ENCODE assay signal across 11 cellular contexts in genomic region chr1:64163972-64164371, GRCh38. TPM values are rescaled to one million over a fixed set of nuclear protein-coding genes. Genes with fewer than 3 reads are reported as not detected.
DNase-seq lines count a peak whose midpoint lies in the region; ATAC-seq and TF ChIP-seq lines count a peak whose summit lies in the region.
"Had no signal": no experiment of that assay in that cellular context is flagged by ENCODE, and none has a peak within 500 bp of the region (broad histone marks: within the 10 kb centered on the region; RNA-seq: fewer than 3 reads in every experiment).

No MANE protein-coding gene starts in this region.

- ATAC-seq in left ventricle myocardium superior (peak; percentile 67), upper lobe of right lung (peak; percentile 31)
- ATAC-seq in CD8-positive, alpha-beta T cell: no peak
- no peak for ATAC-seq in natural killer cell treated with Interleukin-12 subunit alpha and Interleukin-12 subunit beta and Interleukin-15 and Interleukin-18, amount 100 ng/mL, for 72 hours
- ATAC-seq: activated naive CD8-positive, alpha-beta T cell treated with anti-CD3 and anti-CD28 coated beads, Interleukin-2, amount 50 U/mL, for 24 hours had no signal

- CTCF ChIA-PET in MCF 10A (lab: Yijun Ruan, JAX): interaction anchor here (0.5 to 4.2 kb wide), 18 partner anchors 13 to 661 kb away, joined by 3 to 35 read pairs (median 5); partner anchors contain the start of gene ROR1
- CTCF ChIA-PET in CD8-positive, alpha-beta T cell (lab: Charles Lee): interaction anchor here (1.5 kb wide), 1 partner anchor 28 kb away, joined by 4 read pairs; no protein-coding TSS in a partner anchor

- intact Hi-C loops in MCF 10A (cut with micrococcal nuclease) (loop anchor here (1.0 to 5.0 kb wide), 4 partner anchors 229 to 547 kb away; partner anchors contain the start of gene ROR1), breast epithelium (cut with DNase I; ENCODE audit: low total_unique reads) (no loop called here), left ventricle myocardium superior (cut with micrococcal nuclease) (no loop called here), upper lobe of right lung (cut with DNase I) (no loop called here)
- intact Hi-C loops in CD8-positive, alpha-beta T cell (cut with DNase I, micrococcal nuclease): no loop called here

- H3K27ac Mint-ChIP-seq in MCF 10A (ENCODE audit: low read depth, unreplicated experiment): no peak overlapping the region
- H3K27ac Mint-ChIP-seq in CD8-positive, alpha-beta T cell: no peak overlapping the region
- H3K27ac Mint-ChIP-seq in natural killer cell treated with Interleukin-12 subunit alpha and Interleukin-12 subunit beta and Interleukin-15 and Interleukin-18, amount 100 ng/mL, for 72 hours: no peak overlapping the region
- H3K27ac Mint-ChIP-seq: activated naive CD8-positive, alpha-beta T cell treated with anti-CD3 and anti-CD28 coated beads, Interleukin-2, amount 50 U/mL, for 24 hours had no signal

- no peak for TF ChIP-seq POLR2A in breast epithelium (IDR thresholded peaks at IDR 0.05)

- H3K36me3 ChIP-seq in breast epithelium (no peaks in the 10 kb centered on the region), upper lobe of right lung (no peaks in the 10 kb centered on the region)
- no peaks in the 10 kb centered on the region for H3K36me3 ChIP-seq in CD8-positive, alpha-beta T cell (ENCODE audit: insufficient read depth, low read length)

- H3K27ac ChIP-seq in breast epithelium: peak overlapping the region in 1 of 2 donors; percentile 20
- no peak overlapping the region for H3K27ac ChIP-seq in upper lobe of right lung
- H3K27ac ChIP-seq in CD8-positive, alpha-beta T cell (ENCODE audit: low read depth, low read length): no peak overlapping the region

- no peaks in the 10 kb centered on the region for H3K9me3 Mint-ChIP-seq in MCF 10A (ENCODE audit: unreplicated experiment)
- no peaks in the 10 kb centered on the region for H3K9me3 Mint-ChIP-seq in CD8-positive, alpha-beta T cell
- H3K9me3 Mint-ChIP-seq in natural killer cell treated with Interleukin-12 subunit alpha and Interleukin-12 subunit beta and Interleukin-15 and Interleukin-18, amount 100 ng/mL, for 72 hours: no peaks in the 10 kb centered on the region
- H3K9me3 Mint-ChIP-seq: activated naive CD8-positive, alpha-beta T cell treated with anti-CD3 and anti-CD28 coated beads, Interleukin-2, amount 50 U/mL, for 24 hours had no signal

- DNase-seq in MCF 10A (ENCODE audit: unreplicated experiment): peak; percentile 30
- no peak for DNase-seq in breast epithelium (ENCODE audit: low spot score in 2 of 2)
- peak; percentile 79 for DNase-seq in amniotic epithelial cell (ENCODE audit: low read depth)
- no peak for DNase-seq in left ventricle myocardium superior
- no peak for DNase-seq in upper lobe of right lung
- no peak for DNase-seq in CD8-positive, alpha-beta T cell
- DNase-seq in NCI-H146 (lab: John Stamatoyannopoulos, UW): no peak
- no peak for DNase-seq in natural killer cell treated with Interleukin-12 subunit alpha and Interleukin-12 subunit beta and Interleukin-15 and Interleukin-18, amount 100 ng/mL, for 72 hours (ENCODE audit: low spot score)
- DNase-seq: activated naive CD8-positive, alpha-beta T cell treated with anti-CD3 and anti-CD28 coated beads, Interleukin-2, amount 50 U/mL, for 24 hours; COR-L47 had no signal

- TF ChIP-seq CTCF in MCF 10A (IDR thresholded peaks at IDR 0.05; ENCODE audit: unreplicated experiment) (peak; percentile 28), breast epithelium (IDR thresholded peaks at IDR 0.05) (no peak), upper lobe of right lung (IDR thresholded peaks at IDR 0.05) (peak; percentile 29)
- no peak for TF ChIP-seq CTCF in CD8-positive, alpha-beta T cell (IDR thresholded peaks at IDR 0.05)

- no peaks in the 10 kb centered on the region for H3K9me3 ChIP-seq in breast epithelium
- H3K9me3 ChIP-seq in upper lobe of right lung: no peaks in the 10 kb centered on the region
- no peaks in the 10 kb centered on the region for H3K9me3 ChIP-seq in CD8-positive, alpha-beta T cell (ENCODE audit: low read length)

- peaks cover 4% of the 10 kb centered on the region for H3K36me3 Mint-ChIP-seq in MCF 10A (ENCODE audit: insufficient read depth, unreplicated experiment)
- no peaks in the 10 kb centered on the region for H3K36me3 Mint-ChIP-seq in CD8-positive, alpha-beta T cell
- no peaks in the 10 kb centered on the region for H3K36me3 Mint-ChIP-seq in natural killer cell treated with Interleukin-12 subunit alpha and Interleukin-12 subunit beta and Interleukin-15 and Interleukin-18, amount 100 ng/mL, for 72 hours

- no peaks in the 10 kb centered on the region for H3K27me3 ChIP-seq in breast epithelium
- no peaks in the 10 kb centered on the region for H3K27me3 ChIP-seq in upper lobe of right lung
- no peaks in the 10 kb centered on the region for H3K27me3 ChIP-seq in CD8-positive, alpha-beta T cell (ENCODE audit: insufficient read depth, low read length)

- H3K4me1 ChIP-seq in breast epithelium (no peaks in the 10 kb centered on the region), upper lobe of right lung (peaks cover 15% of the 10 kb centered on the region)
- H3K4me1 ChIP-seq in CD8-positive, alpha-beta T cell (ENCODE audit: insufficient read depth, low read length): no peaks in the 10 kb centered on the region

- POLR2A ChIA-PET in MCF 10A (lab: Yijun Ruan, JAX): interaction anchor here (0.5 to 1.3 kb wide), 4 partner anchors 18 to 547 kb away, joined by 3 read pairs; no protein-coding TSS in a partner anchor
- POLR2A ChIA-PET in CD8-positive, alpha-beta T cell (lab: Charles Lee): no interaction called here

- H3K27me3 Mint-ChIP-seq in MCF 10A (ENCODE audit: insufficient read depth, unreplicated experiment): no peaks in the 10 kb centered on the region
- H3K27me3 Mint-ChIP-seq in CD8-positive, alpha-beta T cell (ENCODE audit: low read depth): peaks cover 2% of the 10 kb centered on the region
- peaks cover 18 to 32% of the 10 kb centered on the region in 2 donors for H3K27me3 Mint-ChIP-seq in natural killer cell treated with Interleukin-12 subunit alpha and Interleukin-12 subunit beta and Interleukin-15 and Interleukin-18, amount 100 ng/mL, for 72 hours

- BruUV-seq in MCF 10A (replicated peaks; lab: Mats Ljungman, UMichigan): no TSS peak

- no peak overlapping the region for H3K4me3 ChIP-seq in breast epithelium
- H3K4me3 ChIP-seq in upper lobe of right lung: no peak overlapping the region
- H3K4me3 ChIP-seq in CD8-positive, alpha-beta T cell (ENCODE audit: low read depth, low read length): no peak overlapping the region

- no peak overlapping the region for H3K4me3 Mint-ChIP-seq in MCF 10A (ENCODE audit: unreplicated experiment)
- no peak overlapping the region for H3K4me3 Mint-ChIP-seq in CD8-positive, alpha-beta T cell
- no peak overlapping the region for H3K4me3 Mint-ChIP-seq in natural killer cell treated with Interleukin-12 subunit alpha and Interleukin-12 subunit beta and Interleukin-15 and Interleukin-18, amount 100 ng/mL, for 72 hours
- H3K4me3 Mint-ChIP-seq: activated naive CD8-positive, alpha-beta T cell treated with anti-CD3 and anti-CD28 coated beads, Interleukin-2, amount 50 U/mL, for 24 hours had no signal

- no peaks in the 10 kb centered on the region for H3K4me1 Mint-ChIP-seq in MCF 10A (ENCODE audit: insufficient read depth, unreplicated experiment)
- H3K4me1 Mint-ChIP-seq in CD8-positive, alpha-beta T cell (ENCODE audit: low read depth): no peaks in the 10 kb centered on the region
- H3K4me1 Mint-ChIP-seq in natural killer cell treated with Interleukin-12 subunit alpha and Interleukin-12 subunit beta and Interleukin-15 and Interleukin-18, amount 100 ng/mL, for 72 hours (ENCODE audit: low read depth in 2 of 2): no peaks in the 10 kb centered on the region
- H3K4me1 Mint-ChIP-seq: activated naive CD8-positive, alpha-beta T cell treated with anti-CD3 and anti-CD28 coated beads, Interleukin-2, amount 50 U/mL, for 24 hours had no signal

RNA-seq across cellular contexts. Expression of gene UBE2U, which starts 39.5 kb away (rescaled TPM):
- total RNA-seq in MCF 10A (2022) (not detected in 2 replicates), breast epithelium (not detected), left ventricle myocardium superior (1.2 TPM), upper lobe of right lung (not detected)
- total RNA-seq in CD8-positive, alpha-beta T cell: not detected
- total RNA-seq in natural killer cell treated with Interleukin-12 subunit alpha and Interleukin-12 subunit beta and Interleukin-15 and Interleukin-18, amount 100 ng/mL, for 72 hours: not detected
- total RNA-seq: subcutaneous adipose tissue had no signal

Comparison
In these comparisons a context has a peak if more than half of its experiments do, and no peak if none do; other contexts are left out.
1. DNase-seq: peak in MCF 10A (single experiment) and amniotic epithelial cell (single experiment); none in breast epithelium (0 of 2), left ventricle myocardium superior (single experiment), upper lobe of right lung (single experiment), CD8-positive, alpha-beta T cell (0 of 7), NCI-H146 (single experiment) and natural killer cell treated with Interleukin-12 subunit alpha and Interleukin-12 subunit beta and Interleukin-15 and Interleukin-18, amount 100 ng/mL, for 72 hours (single experiment).
2. CTCF ChIP-seq: peak in MCF 10A (single experiment) and upper lobe of right lung (single experiment); none in breast epithelium (0 of 3) and CD8-positive, alpha-beta T cell (single experiment).
3. ATAC-seq: peak in left ventricle myocardium superior (single experiment) and upper lobe of right lung (single experiment); none in CD8-positive, alpha-beta T cell (single experiment) and natural killer cell treated with Interleukin-12 subunit alpha and Interleukin-12 subunit beta and Interleukin-15 and Interleukin-18, amount 100 ng/mL, for 72 hours (0 of 2).